28 cellular contexts compared by ENCODE assay signal in genomic region chr3:58804914-58805313, GRCh38.
"Had no signal": no experiment of that assay in that cellular context is flagged by ENCODE, and none has a peak within 500 bp of the region (broad histone marks: within the 10 kb centered on the region; RNA-seq: fewer than 3 reads in every experiment).

No MANE protein-coding gene starts in this region.

- FAIRE-seq: endothelial cell of umbilical vein, islet of Langerhans, small intestine had no signal

- DNase-seq: dermis blood vessel endothelial cell; effector memory CD4-positive, alpha-beta T cell; foreskin keratinocyte; heart right ventricle; hippocampal formation; left cardiac atrium; left lung; mesenchymal stem cell; mucosa of descending colon; naive B cell; psoas muscle; right cardiac atrium; small intestine; stimulated activated CD4-positive, alpha-beta T cell treated with anti-CD3 and anti-CD28 coated beads, Interleukin-15, amount 100 ng/mL, for 24 hours; stimulated activated CD4-positive, alpha-beta T cell treated with anti-CD3 and anti-CD28 coated beads, Interleukin-2, amount 100 ng/mL, for 48 hours; stimulated activated naive CD4-positive, alpha-beta T cell; stimulated activated naive CD8-positive, alpha-beta T cell treated with anti-CD3 and anti-CD28 coated beads, Interleukin-15, amount 100 ng/mL, for 72 hours; transverse colon; upper lobe of right lung; uterus had no signal

- H3K27ac ChIP-seq: coronary artery, esophagus muscularis mucosa, foreskin keratinocyte, gastroesophageal sphincter, heart right ventricle, left lung, neutrophil, psoas muscle, suprapubic skin, transverse colon, upper lobe of right lung, uterus had no signal

- ATAC-seq: foreskin keratinocyte; gastroesophageal sphincter; heart right ventricle; left cardiac atrium; left lung; mucosa of descending colon; natural killer cell treated with Interleukin-12 subunit alpha and Interleukin-12 subunit beta and Interleukin-15 and Interleukin-18, amount 100 ng/mL, for 72 hours; psoas muscle; right cardiac atrium; stimulated activated naive CD8-positive, alpha-beta T cell treated with anti-CD3 and anti-CD28 coated beads, Interleukin-15, amount 100 ng/mL, for 72 hours; upper lobe of right lung had no signal

- H3K4me3 ChIP-seq: coronary artery, esophagus muscularis mucosa, gastroesophageal sphincter, heart right ventricle, left lung, mucosa of descending colon, psoas muscle, suprapubic skin, transverse colon, upper lobe of right lung, uterus had no signal

- H3K36me3 ChIP-seq: esophagus muscularis mucosa, gastroesophageal sphincter, heart right ventricle, left lung, neutrophil, suprapubic skin, transverse colon, upper lobe of right lung, uterus had no signal

- H3K4me1 ChIP-seq: esophagus muscularis mucosa, foreskin keratinocyte, gastroesophageal sphincter, heart right ventricle, left lung, psoas muscle, suprapubic skin, transverse colon, upper lobe of right lung, uterus had no signal

- H3K27me3 ChIP-seq: esophagus muscularis mucosa, foreskin keratinocyte, gastroesophageal sphincter, heart right ventricle, left lung, neutrophil, suprapubic skin, transverse colon, upper lobe of right lung, uterus had no signal

- H3K9me3 ChIP-seq: esophagus muscularis mucosa, gastroesophageal sphincter, mucosa of descending colon, neutrophil, psoas muscle, suprapubic skin, transverse colon, upper lobe of right lung, uterus had no signal
